18 cellular contexts compared by ENCODE assay signal in the genomic region with DNA sequence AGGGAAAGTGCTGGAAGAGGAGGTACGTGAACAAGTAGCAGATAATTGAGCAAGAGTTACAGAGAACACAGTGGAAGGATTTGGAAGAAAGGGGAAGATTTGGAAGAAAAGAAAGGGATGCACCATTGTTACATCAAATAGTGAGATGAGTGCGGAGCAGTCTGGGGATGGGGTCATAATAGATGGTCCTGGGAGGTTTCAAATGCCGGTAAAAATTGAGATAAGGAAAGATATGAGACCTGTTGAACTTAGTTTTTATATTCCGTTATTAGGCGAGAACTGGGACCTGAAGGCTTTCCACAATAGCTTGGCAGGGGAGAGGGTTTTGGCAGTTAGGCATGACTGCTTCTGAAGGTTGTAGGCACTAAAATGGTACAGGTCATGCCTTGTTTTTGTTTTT. TPM values are rescaled to one million over a fixed set of nuclear protein-coding genes. Genes with fewer than 3 reads are reported as not detected.
DNase-seq lines count a peak whose midpoint lies in the region; ATAC-seq and TF ChIP-seq lines count a peak whose summit lies in the region.
"Had no signal": no experiment of that assay in that cellular context is flagged by ENCODE, and none has a peak within 500 bp of the region (broad histone marks: within the 10 kb centered on the region; RNA-seq: fewer than 3 reads in every experiment).

No MANE protein-coding gene starts in this region.

- no peaks in the 10 kb centered on the region for H3K9me3 ChIP-seq in CD4-positive, alpha-beta T cell (ENCODE audit: control insufficient read depth, low read length)
- no peaks in the 10 kb centered on the region for H3K9me3 ChIP-seq in HEK293 (ENCODE audit: control insufficient read depth, insufficient read depth, low read depth, low read length)
- no peaks in the 10 kb centered on the region for H3K9me3 ChIP-seq in mesenchymal stem cell (ENCODE audit: control insufficient read depth, low read length)
- H3K9me3 ChIP-seq: SJSA1 had no signal

- H4K91ac ChIP-seq in mesenchymal stem cell (ENCODE audit: low read length): no peak overlapping the region

- H3K79me1 ChIP-seq in mesenchymal stem cell (replicated peaks; ENCODE audit: low read length, poor library complexity, severe bottlenecking): peaks cover 33% of the 10 kb centered on the region

- POLR2A ChIA-PET in CD4-positive, alpha-beta T cell (lab: Charles Lee): no interaction called here
- POLR2A ChIA-PET in HEK293 (lab: Yijun Ruan, JAX): no interaction called here
- POLR2A ChIA-PET in naive thymus-derived CD8-positive, alpha-beta T cell (lab: Charles Lee): interaction anchor here (0.6 kb wide), 1 partner anchor 14 kb away, joined by 3 read pairs; no protein-coding TSS in a partner anchor

- over 99% methylated on average over 5 of the region's 5 CpGs for WGBS in mesenchymal stem cell

- H3K18ac ChIP-seq in mesenchymal stem cell (ENCODE audit: low read depth in 1 of 2, low read length in 2 of 2): no peak overlapping the region

- no peak overlapping the region for H2AFZ ChIP-seq in mesenchymal stem cell (ENCODE audit: low read depth, low read length)

- H3K27ac ChIP-seq in CD4-positive, alpha-beta T cell (ENCODE audit: low read depth, low read length): no peak overlapping the region
- H3K27ac ChIP-seq in HEK293 (ENCODE audit: extremely low read depth, low read depth, low read length) (no peak overlapping the region), mesenchymal stem cell (ENCODE audit: low read length, poor library complexity, severe bottlenecking) (no peak overlapping the region)
- H3K27ac ChIP-seq: HL-60, SJSA1 had no signal

- H2BK120ac ChIP-seq in mesenchymal stem cell (ENCODE audit: low read depth, low read length): no peak overlapping the region

- H3K4me2 ChIP-seq in mesenchymal stem cell (ENCODE audit: low read length, poor library complexity, severe bottlenecking): no peak overlapping the region

- intact Hi-C loops in CD4-positive, alpha-beta T cell (cut with DNase I, micrococcal nuclease): loop anchor here in 1 of 2 experiments (10.0 kb wide), 1 partner anchor 1270 kb away; no protein-coding TSS in a partner anchor

- H3K14ac ChIP-seq in mesenchymal stem cell (ENCODE audit: low read length in 2 of 2): no peak overlapping the region

- no peaks in the 10 kb centered on the region for H3K9me3 Mint-ChIP-seq in CD4-positive, alpha-beta T cell
- H3K9me3 Mint-ChIP-seq in activated T-helper 17 cell treated with anti-CD3 and anti-CD28 coated beads, Interleukin-2, amount 50 U/mL, for 72 hours: no peaks in the 10 kb centered on the region
- H3K9me3 Mint-ChIP-seq in naive thymus-derived CD8-positive, alpha-beta T cell: no peaks in the 10 kb centered on the region

- CTCF ChIA-PET in CD4-positive, alpha-beta T cell (lab: Charles Lee): no interaction called here
- CTCF ChIA-PET in HEK293 (lab: Yijun Ruan, JAX): interaction anchor here (0.5 kb wide), 1 partner anchor 297 kb away, joined by 5 read pairs; no protein-coding TSS in a partner anchor

- no peak overlapping the region for H3K4me3 Mint-ChIP-seq in CD4-positive, alpha-beta T cell
- no peak overlapping the region for H3K4me3 Mint-ChIP-seq in activated T-helper 17 cell treated with anti-CD3 and anti-CD28 coated beads, Interleukin-2, amount 50 U/mL, for 72 hours
- H3K4me3 Mint-ChIP-seq in naive thymus-derived CD8-positive, alpha-beta T cell: peak overlapping the region in 6 of 10 donors; percentile 2 to 64 (median 16)

- DNase-seq in CD4-positive, alpha-beta T cell: no peak
- no peak for DNase-seq in naive thymus-derived CD8-positive, alpha-beta T cell
- DNase-seq in activated CD4-positive, alpha-beta T cell treated with anti-CD3 and anti-CD28 coated beads for 1 hour: no peak
- no peak for DNase-seq in mesenchymal stem cell
- DNase-seq: DMS 273 treated with DMSO at 0.1 percent for 48 hours, GF-D8, GOT3, MV-4-11, NCI-H146, NCI-H2081, NCI-H510A, NCI-H774 had no signal

- TF ChIP-seq CTCF in CD4-positive, alpha-beta T cell (IDR thresholded peaks at IDR 0.05): no peak
- no peak for TF ChIP-seq CTCF in HEK293 (tag by site-specific recombination; IDR thresholded peaks at IDR 0.05)

- H3K4ac ChIP-seq in mesenchymal stem cell (ENCODE audit: low read depth in 1 of 2, low read length in 2 of 2): no peak overlapping the region

- H3K4me1 ChIP-seq in HEK293 (ENCODE audit: control insufficient read depth, insufficient read depth, low read length): 0 out of 2 replicates have a peak, but pooled peaks cover 2% of the 10 kb centered on the region
- no peaks in the 10 kb centered on the region for H3K4me1 ChIP-seq in mesenchymal stem cell (ENCODE audit: control insufficient read depth, insufficient read depth, low read depth, low read length)
- H3K4me1 ChIP-seq: SJSA1 had no signal

- no peak for ATAC-seq in CD4-positive, alpha-beta T cell (ENCODE audit: poor library complexity)
- ATAC-seq in activated T-helper 17 cell treated with anti-CD3 and anti-CD28 coated beads, Interleukin-2, amount 50 U/mL, for 72 hours (replicated peaks): no peak
- no peak for ATAC-seq in naive thymus-derived CD8-positive, alpha-beta T cell
- no peak for ATAC-seq in HG02840 (IDR thresholded peaks at IDR 0.05; ENCODE audit: low FRiP score, unreplicated experiment)
- ATAC-seq in HG03354 (IDR thresholded peaks at IDR 0.05; ENCODE audit: poor library complexity, severe bottlenecking, unreplicated experiment): no peak

- no peak overlapping the region for H3K23ac ChIP-seq in mesenchymal stem cell (ENCODE audit: low read length in 2 of 2)

- H3K27me3 Mint-ChIP-seq in CD4-positive, alpha-beta T cell: no peaks in the 10 kb centered on the region
- no peaks in the 10 kb centered on the region for H3K27me3 Mint-ChIP-seq in activated T-helper 17 cell treated with anti-CD3 and anti-CD28 coated beads, Interleukin-2, amount 50 U/mL, for 72 hours
- H3K27me3 Mint-ChIP-seq in naive thymus-derived CD8-positive, alpha-beta T cell: no peaks in the 10 kb centered on the region

- no peak overlapping the region for H4K8ac ChIP-seq in mesenchymal stem cell (ENCODE audit: low read length)

- peaks cover 77% of the 10 kb centered on the region for H3K4me1 Mint-ChIP-seq in CD4-positive, alpha-beta T cell (ENCODE audit: low read depth)
- peaks cover 59% of the 10 kb centered on the region for H3K4me1 Mint-ChIP-seq in activated T-helper 17 cell treated with anti-CD3 and anti-CD28 coated beads, Interleukin-2, amount 50 U/mL, for 72 hours
- peaks cover 53 to 87% (median 81%) of the 10 kb centered on the region in 4 donors for H3K4me1 Mint-ChIP-seq in naive thymus-derived CD8-positive, alpha-beta T cell

- H3K27ac Mint-ChIP-seq in CD4-positive, alpha-beta T cell: peak overlapping the region; percentile 36
- H3K27ac Mint-ChIP-seq in activated T-helper 17 cell treated with anti-CD3 and anti-CD28 coated beads, Interleukin-2, amount 50 U/mL, for 72 hours: peak overlapping the region; percentile 73
- peak overlapping the region in 9 of 10 donors; percentile 17 to 87 (median 42) for H3K27ac Mint-ChIP-seq in naive thymus-derived CD8-positive, alpha-beta T cell

- no peak overlapping the region for H2BK5ac ChIP-seq in mesenchymal stem cell (ENCODE audit: low read depth, low read length, poor library complexity, severe bottlenecking)

- H3K27me3 ChIP-seq in CD4-positive, alpha-beta T cell (ENCODE audit: control insufficient read depth, insufficient read depth, low read length): no peaks in the 10 kb centered on the region
- no peaks in the 10 kb centered on the region for H3K27me3 ChIP-seq in mesenchymal stem cell (ENCODE audit: control insufficient read depth in 1 of 2, insufficient read depth in 1 of 2, low read length in 2 of 2)
- H3K27me3 ChIP-seq: SJSA1 had no signal

- no peak overlapping the region for H2BK12ac ChIP-seq in mesenchymal stem cell (ENCODE audit: low read length in 2 of 2)

- no peak overlapping the region for H2BK15ac ChIP-seq in mesenchymal stem cell (ENCODE audit: low read depth, poor library complexity, severe bottlenecking)

- no peak overlapping the region for H2AK5ac ChIP-seq in mesenchymal stem cell (ENCODE audit: low read length, severe bottlenecking)

- no peak overlapping the region for H3K9ac ChIP-seq in mesenchymal stem cell (ENCODE audit: low read length)

- no peak overlapping the region for H3K4me3 ChIP-seq in HEK293 (ENCODE audit: low read depth, low read length)
- no peak overlapping the region for H3K4me3 ChIP-seq in mesenchymal stem cell (ENCODE audit: insufficient read depth in 1 of 2, low read depth in 1 of 2, low read length in 2 of 2)
- H3K4me3 ChIP-seq: SJSA1 had no signal

- H3K36me3 ChIP-seq in HEK293 (ENCODE audit: control insufficient read depth in 2 of 2, insufficient read depth in 1 of 2, low read length in 2 of 2) (no peaks in the 10 kb centered on the region; a peak in 1 of 3 replicates), mesenchymal stem cell (ENCODE audit: control insufficient read depth in 1 of 2, insufficient read depth in 2 of 2, low read depth in 1 of 2, low read length in 2 of 2) (peaks cover 8 to 13% of the 10 kb centered on the region in 2 experiments)

- H3K36me3 Mint-ChIP-seq in CD4-positive, alpha-beta T cell (ENCODE audit: low read depth): peaks cover 35% of the 10 kb centered on the region
- H3K36me3 Mint-ChIP-seq in activated T-helper 17 cell treated with anti-CD3 and anti-CD28 coated beads, Interleukin-2, amount 50 U/mL, for 72 hours (ENCODE audit: low read depth): peaks cover 32% of the 10 kb centered on the region
- peaks cover 0 to 33% (median 5%) of the 10 kb centered on the region in 3 donors for H3K36me3 Mint-ChIP-seq in naive thymus-derived CD8-positive, alpha-beta T cell

RNA-seq across cellular contexts. Expression of a gene that starts 20.9 kb away (rescaled TPM):
- total RNA-seq in CD4-positive, alpha-beta T cell: 10 to 100 TPM; 31.1 to 31.9 TPM
- 100 to 1,000 TPM; 123 to 163 TPM for total RNA-seq in activated T-helper 17 cell treated with anti-CD3 and anti-CD28 coated beads, Interleukin-2, amount 50 U/mL, for 72 hours
- 100 to 1,000 TPM; 141 to 150 TPM for total RNA-seq in naive thymus-derived CD8-positive, alpha-beta T cell
- polyA plus RNA-seq in naive thymus-derived CD8-positive, alpha-beta T cell: 100 to 1,000 TPM; 411 to 532 (median 494) TPM
- polyA plus RNA-seq in mesenchymal stem cell (2013, experiment 1 of 2): 462 TPM
- 468 TPM for polyA plus RNA-seq in mesenchymal stem cell (2013, experiment 2 of 2)

RNA-seq across cellular contexts. Expression of a gene that starts 45.2 kb away (rescaled TPM):
- total RNA-seq in CD4-positive, alpha-beta T cell: 10 to 100 TPM; 10.0 to 10.5 TPM
- 10 to 100 TPM; 31.8 to 64.9 TPM for total RNA-seq in activated T-helper 17 cell treated with anti-CD3 and anti-CD28 coated beads, Interleukin-2, amount 50 U/mL, for 72 hours
- 10 to 100 TPM; 15.7 to 16.5 TPM for total RNA-seq in naive thymus-derived CD8-positive, alpha-beta T cell
- polyA plus RNA-seq in naive thymus-derived CD8-positive, alpha-beta T cell: 10 to 100 TPM; 38.2 to 42.1 (median 40.3) TPM
- polyA plus RNA-seq in mesenchymal stem cell (2013, experiment 1 of 2): 77.2 TPM
- polyA plus RNA-seq in mesenchymal stem cell (2013, experiment 2 of 2): 75.2 TPM

RNA-seq across cellular contexts. Expression of a gene that starts 51.7 kb away (rescaled TPM):
- total RNA-seq in CD4-positive, alpha-beta T cell: 10 to 100 TPM; 92.7 to 99.6 TPM
- 10 to 100 TPM; 10.5 to 29.5 TPM for total RNA-seq in activated T-helper 17 cell treated with anti-CD3 and anti-CD28 coated beads, Interleukin-2, amount 50 U/mL, for 72 hours
- 100 to 1,000 TPM in 1 of 2 experiments, 10 to 100 TPM in 1; 99.4 to 111 TPM for total RNA-seq in naive thymus-derived CD8-positive, alpha-beta T cell
- polyA plus RNA-seq in naive thymus-derived CD8-positive, alpha-beta T cell: 10 to 100 TPM; 52.6 to 61.6 (median 55.9) TPM
- 10.4 TPM for polyA plus RNA-seq in mesenchymal stem cell (2013, experiment 1 of 2)
- polyA plus RNA-seq in mesenchymal stem cell (2013, experiment 2 of 2): 9.7 TPM

Comparison
In these comparisons a context has a peak if more than half of its experiments do, and no peak if none do; other contexts are left out.
1. H3K4me3 Mint-ChIP-seq: peak in naive thymus-derived CD8-positive, alpha-beta T cell (6 of 10); none in CD4-positive, alpha-beta T cell (single experiment) and activated T-helper 17 cell treated with anti-CD3 and anti-CD28 coated beads, Interleukin-2, amount 50 U/mL, for 72 hours (single experiment).
2. Peak in every context shown above with its lines, with median percentiles within 50 percentile points of each other: H3K27ac Mint-ChIP-seq.